ENCODE assay signal across 8 cellular contexts in the genomic region with DNA sequence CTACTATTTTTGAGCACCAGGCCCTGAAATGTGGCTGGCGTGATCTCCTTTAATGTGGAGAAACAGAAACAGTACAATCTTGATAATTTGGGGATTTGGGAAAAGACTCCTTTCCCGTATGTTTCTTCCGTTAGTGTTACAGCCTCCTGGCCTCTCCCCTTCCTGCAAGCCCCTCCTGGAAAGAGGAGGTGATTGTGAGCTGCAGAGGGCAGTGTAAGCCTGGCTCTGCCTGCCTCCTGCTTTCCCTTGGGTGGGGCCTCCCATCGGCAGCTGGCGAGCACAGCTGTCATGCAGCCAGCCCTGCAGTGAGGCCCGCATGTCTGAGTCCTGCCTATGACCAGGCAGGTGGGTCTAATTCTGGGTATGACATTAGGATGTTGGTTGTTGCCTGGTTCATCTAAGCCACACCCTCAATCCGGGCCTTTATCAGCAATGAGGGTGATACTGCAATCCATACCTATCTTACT. TPM values are rescaled to one million over a fixed set of nuclear protein-coding genes. Genes with fewer than 3 reads are reported as not detected.
A peak's percentile ranks its signal among the peaks of the same experiment; 100 is the strongest.
DNase-seq lines count a peak whose midpoint lies in the region; TF ChIP-seq lines count a peak whose summit lies in the region.

No MANE protein-coding gene starts in this region.

- 11% methylated on average over 7 of the region's 7 CpGs for WGBS in sigmoid colon, 2 donors

- DNase-seq in GM12864 (ENCODE audit: low read depth) (peak; percentile 51), HAP-1 (ENCODE audit: low spot score in 2 of 2) (peak; percentile 65 to 81), M059J (ENCODE audit: low read depth) (peak; percentile 70), SK-MEL-5 (ENCODE audit: low read depth, low spot score) (peak; percentile 88), astrocyte of the spinal cord (ENCODE audit: low read depth, low spot score) (peak; percentile 81), hippocampal formation (lab: John Stamatoyannopoulos, UW) (peak; percentile 81 to 85), sigmoid colon (peak; percentile 93), T1000 (lab: John Stamatoyannopoulos, UW) (no peak)

- in situ Hi-C loops in HAP-1 (cut with MboI; ENCODE audit: low sequenced_read_pairs) (loop anchor here (10.0 to 25.0 kb wide), 3 partner anchors 100 to 592 kb away; partner anchors contain the start of gene KSR1), SK-MEL-5 (cut with HindIII; ENCODE audit: low pct_unique_long_range_greater_than_20kb, low sequenced_read_pairs) (no loop called here), astrocyte of the spinal cord (cut with HindIII; ENCODE audit: low sequenced_read_pairs) (no loop called here)

- H3K4me3 ChIP-seq in GM12864 (ENCODE audit: low read depth, low read length) (no peak overlapping the region), HAP-1 (no peak overlapping the region), astrocyte of the spinal cord (ENCODE audit: low read depth, low read length) (no peak overlapping the region), sigmoid colon (no peak overlapping the region)

- intact Hi-C loops in sigmoid colon (cut with DNase I) = loop anchor here (1.0 kb wide), 2 partner anchors 49 to 88 kb away; partner anchors contain the start of gene WSB1

- no peak for TF ChIP-seq EP300 in sigmoid colon (IDR thresholded peaks at IDR 0.05)

- H3K27ac ChIP-seq in sigmoid colon = peak overlapping the region; percentile 83 to 84 (median 83)

- H3K36me3 ChIP-seq in HAP-1 (replicated peaks) (no peaks in the 10 kb centered on the region), sigmoid colon (no peaks in the 10 kb centered on the region)

- H3K27me3 ChIP-seq in HAP-1 (ENCODE audit: low read depth) (no peaks in the 10 kb centered on the region), sigmoid colon (no peaks in the 10 kb centered on the region)

- peaks cover 3% of the 10 kb centered on the region; the same call in 1 of the 2 replicates for H3K4me1 ChIP-seq in HAP-1
- peaks cover 0 to 51% (median 45%) of the 10 kb centered on the region in 4 donors for H3K4me1 ChIP-seq in sigmoid colon

- H3K9me3 ChIP-seq in HAP-1 = no peaks in the 10 kb centered on the region
- no peaks in the 10 kb centered on the region for H3K9me3 ChIP-seq in sigmoid colon

- peak; percentile 76 for TF ChIP-seq CTCF in GM12864 (IDR thresholded peaks at IDR 0.05; ENCODE audit: low read depth, low read length, missing control alignments)
- peak; percentile 66 for TF ChIP-seq CTCF in astrocyte of the spinal cord (IDR thresholded peaks at IDR 0.05; ENCODE audit: low read depth, low read length)
- TF ChIP-seq CTCF in sigmoid colon (IDR thresholded peaks at IDR 0.05) = peak; percentile 63 to 74 (median 72)

- no peak for TF ChIP-seq POLR2A in sigmoid colon (IDR thresholded peaks at IDR 0.05)

RNA-seq across cellular contexts. Expression of gene WSB1, which starts 48.7 kb away (rescaled TPM):
- 30.3 and 39.4 TPM in 2 replicates for total RNA-seq in M059J (2014; rRNA removed; shearing (Covaris generic))
- 88.0 and 95.3 TPM in 2 replicates for total RNA-seq in SK-MEL-5 (2014; rRNA removed; shearing (Covaris generic))
- 76.0 and 127 TPM in 2 replicates for polyA plus RNA-seq in SK-MEL-5 (2015; cell fraction: cytosol; rRNA removed)
- polyA plus RNA-seq in SK-MEL-5 (2015; cell fraction: nucleus; rRNA removed) = 431 and 432 TPM in 2 replicates
- total RNA-seq in sigmoid colon = 100 to 1,000 TPM; 111 to 240 (median 188) TPM
- 10 to 100 TPM; 23.4 to 65.2 (median 26.4) TPM for polyA plus RNA-seq in sigmoid colon
